In the genomic region with DNA sequence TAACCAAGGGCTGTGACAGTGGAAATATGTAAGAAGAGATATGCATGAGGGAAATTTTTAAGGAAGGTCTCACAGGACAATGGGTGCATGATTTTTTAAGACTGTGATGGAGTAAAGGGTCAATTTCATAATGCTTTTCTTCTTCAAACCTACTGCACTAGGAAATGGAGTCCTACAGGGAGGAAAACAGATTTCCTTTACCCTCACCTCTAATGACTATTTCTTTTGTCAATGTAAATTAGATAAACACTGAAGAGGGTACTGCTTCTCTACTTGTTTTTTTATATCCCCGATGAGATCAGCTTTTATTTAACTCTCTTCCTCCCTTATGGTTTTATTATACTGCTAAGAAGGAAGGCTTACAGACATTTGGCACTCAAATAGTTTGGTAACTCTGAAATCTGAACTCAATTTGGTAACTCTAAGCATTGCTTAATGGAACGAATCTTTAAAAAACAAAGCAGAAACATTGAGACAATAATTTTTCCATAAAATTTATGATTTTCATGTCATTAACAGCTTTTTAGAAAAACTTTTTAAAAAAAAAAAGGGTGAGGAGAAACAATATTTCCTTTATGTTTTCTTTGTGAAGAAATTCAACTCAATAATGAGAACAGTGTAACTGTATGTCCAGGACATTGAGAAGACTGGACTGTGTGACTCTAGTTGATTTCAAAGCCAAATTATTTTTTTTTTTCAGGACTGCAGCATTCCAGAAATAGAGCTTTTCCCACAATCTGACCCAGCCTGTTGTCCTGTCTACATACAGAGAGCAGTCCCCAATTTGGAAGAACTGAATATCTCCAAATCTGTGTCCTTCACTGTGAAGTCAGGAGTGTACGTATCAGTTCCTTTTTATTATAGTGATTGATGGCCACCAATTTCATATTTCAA, we compare ENCODE assay signal across 12 cellular contexts.
"Had no signal": no experiment of that assay in that cellular context is flagged by ENCODE, and none has a peak within 500 bp of the region (broad histone marks: within the 10 kb centered on the region; RNA-seq: fewer than 3 reads in every experiment).

No MANE protein-coding gene starts in this region.

- H3K9me3 ChIP-seq: lower lobe of right lung had no signal

- ATAC-seq: activated CD4-positive, CD25-positive, alpha-beta regulatory T cell treated with anti-CD3 and anti-CD28 coated beads, Interleukin-2, amount 50 U/mL, for 24 hours; lower lobe of right lung; stimulated activated naive B cell treated with anti-CD40 and anti-IgM and Interleukin-4, amounts not matched to agents 10 μg/mL and 1 μg/mL and 100 μg/mL, for 72 hours had no signal

- DNase-seq: activated CD4-positive, alpha-beta T cell treated with anti-CD3 and anti-CD28 coated beads, Interleukin-2, amount 50 U/mL, for 4 hours; activated effector memory CD4-positive, alpha-beta T cell treated with Interleukin-2 at 50 U/mL for 16 hours; activated T-cell treated with anti-CD3 and anti-CD28 coated beads, Interleukin-2, amount 50 U/mL, for 1 hour; kidney; lower lobe of right lung; midbrain; naive B cell; right cardiac atrium; stimulated activated CD4-positive, alpha-beta T cell treated with anti-CD3 and anti-CD28 coated beads, Interleukin-2, amount 100 ng/mL, for 24 hours; stimulated activated naive B cell treated with anti-CD40 and anti-IgM and Interleukin-4, amounts not matched to agents 10 μg/mL and 1 μg/mL and 100 μg/mL, for 72 hours; substantia nigra had no signal

- H3K4me3 ChIP-seq: lower lobe of right lung had no signal

- H3K27ac ChIP-seq: lower lobe of right lung had no signal
